In genomic region chr10:44195120-44196007, GRCh38 we compare ENCODE assay signal across 1 cellular context.
A peak's percentile ranks its signal among the peaks of the same experiment; 100 is the strongest.
TF ChIP-seq lines count a peak whose summit lies in the region.

No MANE protein-coding gene starts in this region.

TF ChIP-seq in HepG2, 621 proteins besides CTCF, POLR2A, EP300 and RAD21 (continued from another document and continues in another):
- TF ChIP-seq FOXP4 (CRISPR knock-in tag; IDR thresholded peaks at IDR 0.05) (peak; percentile 88), SOX6 (IDR thresholded peaks at IDR 0.05) (no peak), SOX6 (CRISPR knock-in tag; IDR thresholded peaks at IDR 0.05) (peak; percentile 85), ZBTB3 (CRISPR knock-in tag; IDR thresholded peaks at IDR 0.05; ENCODE audit: borderline replicate concordance, low read depth) (no peak), PRDM15 (CRISPR knock-in tag; IDR thresholded peaks at IDR 0.05) (peak; percentile 86), HMG20A (CRISPR knock-in tag; IDR thresholded peaks at IDR 0.05; ENCODE audit: borderline replicate concordance) (peak; percentile 91; the same call in 1 of the 2 replicates), SKIL (CRISPR knock-in tag; IDR thresholded peaks at IDR 0.05; ENCODE audit: borderline replicate concordance) (peak; percentile 69), ZNF770 (CRISPR knock-in tag; IDR thresholded peaks at IDR 0.05) (no peak), ZNF276 (CRISPR knock-in tag; IDR thresholded peaks at IDR 0.05; ENCODE audit: low read depth) (no peak), PPARG (CRISPR knock-in tag; conservative IDR thresholded peaks at IDR 0.05) (peak; percentile 60; the same call in 1 of the 2 replicates), WIZ (CRISPR knock-in tag; IDR thresholded peaks at IDR 0.05) (0 out of 2 replicates have a peak, but pooled peaks have one; percentile 53), FOXA3 (CRISPR knock-in tag; IDR thresholded peaks at IDR 0.05) (peak; percentile 94), NFIC (IDR thresholded peaks at IDR 0.05; ENCODE audit: low read length) (peak; percentile 92), NONO (IDR thresholded peaks at IDR 0.05) (no peak), NONO (CRISPR knock-in tag; conservative IDR thresholded peaks at IDR 0.05) (0 out of 2 replicates have a peak, but pooled peaks have one; percentile 28), TCF7 (IDR thresholded peaks at IDR 0.05; ENCODE audit: low read depth) (peak; percentile 68; the same call in 1 of the 2 replicates), ZNF335 (CRISPR knock-in tag; IDR thresholded peaks at IDR 0.05) (no peak), ZNF609 (CRISPR knock-in tag; IDR thresholded peaks at IDR 0.05; ENCODE audit: borderline replicate concordance) (peak; percentile 71; the same call in 1 of the 2 replicates), ZBTB1 (CRISPR knock-in tag; IDR thresholded peaks at IDR 0.05; ENCODE audit: borderline replicate concordance) (no peak), ZNF331 (CRISPR knock-in tag; IDR thresholded peaks at IDR 0.05) (peak; percentile 85), MLXIP (CRISPR knock-in tag; IDR thresholded peaks at IDR 0.05; ENCODE audit: borderline replicate concordance) (no peak), HDAC2 (CRISPR knock-in tag; IDR thresholded peaks at IDR 0.05) (peak; percentile 63), U2AF1 (optimal IDR thresholded peaks at IDR 0.05; ENCODE audit: low read depth, low read length) (peak; percentile 64), ZNF670 (CRISPR knock-in tag; IDR thresholded peaks at IDR 0.05; ENCODE audit: borderline replicate concordance) (no peak), ZNF646 (CRISPR knock-in tag; IDR thresholded peaks at IDR 0.05) (peak; percentile 47; the same call in 1 of the 2 replicates)
